Comparison of ENCODE assay signal across 10 cellular contexts in genomic region chr18:23077493-23078256, GRCh38. TPM values are rescaled to one million over a fixed set of nuclear protein-coding genes. Genes with fewer than 3 reads are reported as not detected.
A peak's percentile ranks its signal among the peaks of the same experiment; 100 is the strongest.
DNase-seq lines count a peak whose midpoint lies in the region; ATAC-seq and TF ChIP-seq lines count a peak whose summit lies in the region.
"Had no signal": no experiment of that assay in that cellular context is flagged by ENCODE, and none has a peak within 500 bp of the region (broad histone marks: within the 10 kb centered on the region; RNA-seq: fewer than 3 reads in every experiment).

No MANE protein-coding gene starts in this region.

- H3K4me1 ChIP-seq in cardiac muscle cell (ENCODE audit: low read depth) (no peaks in the 10 kb centered on the region), heart left ventricle (peaks cover 0 to 23% (median 0%) of the 10 kb centered on the region in 12 donors), PC-3 (ENCODE audit: insufficient read depth, low read length) (peaks cover 13% of the 10 kb centered on the region), foreskin keratinocyte (no peaks in the 10 kb centered on the region)

- no peaks in the 10 kb centered on the region for H3K79me2 ChIP-seq in PC-3 (ENCODE audit: low read length)

- no peaks in the 10 kb centered on the region for H4K20me1 ChIP-seq in PC-3 (ENCODE audit: low read length)

- no peak for TF ChIP-seq POLR2A in heart left ventricle (IDR thresholded peaks at IDR 0.05)

- H3K9me3 ChIP-seq in cardiac muscle cell (ENCODE audit: low read depth): no peaks in the 10 kb centered on the region
- no peaks in the 10 kb centered on the region for H3K9me3 ChIP-seq in heart left ventricle
- H3K9me3 ChIP-seq in PC-3 (ENCODE audit: low read length): no peaks in the 10 kb centered on the region

- DNase-seq in cardiac muscle cell (ENCODE audit: low read depth in 1 of 2, low spot score in 1 of 2) (peak; percentile 9 to 29), heart left ventricle (no peak), PC-3 (peak; percentile 60), foreskin keratinocyte (peak in 1 of 2 donors; percentile 12), ureter (ENCODE audit: low spot score) (peak; percentile 58)
- DNase-seq: activated naive CD8-positive, alpha-beta T cell treated with anti-CD3 and anti-CD28 coated beads, Interleukin-2, amount 50 U/mL, for 24 hours had no signal

- CTCF ChIA-PET in PC-3 (lab: Charles Lee): interaction anchor here (0.5 to 1.2 kb wide), 5 partner anchors 23 to 226 kb away, joined by 3 to 11 read pairs (median 3); no protein-coding TSS in a partner anchor

- TF ChIP-seq CTCF in cardiac muscle cell (IDR thresholded peaks at IDR 0.05; ENCODE audit: low read depth, low read length) (peak; percentile 23), heart left ventricle (IDR thresholded peaks at IDR 0.05) (peak in 1 of 12 donors; percentile 7), PC-3 (conservative IDR thresholded peaks at IDR 0.05; ENCODE audit: low read depth, low read length) (peak; percentile 68), foreskin keratinocyte (conservative IDR thresholded peaks at IDR 0.05) (peak; percentile 58)

- no peak overlapping the region for H3K9ac ChIP-seq in PC-3 (ENCODE audit: low read length)

- intact Hi-C loops in heart left ventricle (cut with DNase I): no loop called here
- intact Hi-C loops in PC-3 (cut with micrococcal nuclease): loop anchor here (1.0 to 5.0 kb wide), 5 partner anchors 40 to 335 kb away; no protein-coding TSS in a partner anchor

- no peaks in the 10 kb centered on the region for H3F3A ChIP-seq in PC-3 (ENCODE audit: low read length, unreplicated experiment)

- POLR2A ChIA-PET in PC-3 (lab: Charles Lee; ENCODE audit: unreplicated experiment): interaction anchor here (0.5 to 0.6 kb wide), 2 partner anchors 22 to 32 kb away, joined by 3 to 4 read pairs; no protein-coding TSS in a partner anchor

- H3K4me3 ChIP-seq in cardiac muscle cell: no peak overlapping the region
- H3K4me3 ChIP-seq in heart left ventricle: no peak overlapping the region
- H3K4me3 ChIP-seq in PC-3 (ENCODE audit: low read length): no peak overlapping the region

- H3K36me3 ChIP-seq in cardiac muscle cell (no peaks in the 10 kb centered on the region), heart left ventricle (no peaks in the 10 kb centered on the region), PC-3 (ENCODE audit: low read depth, low read length) (no peaks in the 10 kb centered on the region)

- no peak overlapping the region for H3K4me2 ChIP-seq in PC-3 (ENCODE audit: low read length)

- H3K27me3 ChIP-seq in cardiac muscle cell (no peaks in the 10 kb centered on the region), heart left ventricle (no peaks in the 10 kb centered on the region), PC-3 (ENCODE audit: low read length) (no peaks in the 10 kb centered on the region), foreskin keratinocyte (no peaks in the 10 kb centered on the region)

- no peak for ATAC-seq in heart left ventricle
- ATAC-seq in PC-3: peak; percentile 94
- no peak for ATAC-seq in foreskin keratinocyte
- no peak for ATAC-seq in GM21723 (IDR thresholded peaks at IDR 0.05; ENCODE audit: unreplicated experiment)
- no peak for ATAC-seq in GM19328 (IDR thresholded peaks at IDR 0.05; ENCODE audit: unreplicated experiment)
- ATAC-seq in GM21717 (IDR thresholded peaks at IDR 0.05; ENCODE audit: unreplicated experiment): no peak
- ATAC-seq: activated naive CD8-positive, alpha-beta T cell treated with anti-CD3 and anti-CD28 coated beads, Interleukin-2, amount 50 U/mL, for 24 hours; Right ventricle myocardium inferior had no signal

- H3K27ac ChIP-seq in cardiac muscle cell (no peak overlapping the region), heart left ventricle (peak overlapping the region in 1 of 12 donors; percentile 84), PC-3 (ENCODE audit: low read length) (0 out of 2 replicates have a peak overlapping the region, but pooled peaks have one; percentile 2), foreskin keratinocyte (no peak overlapping the region)

- BruUV-seq in PC-3 (replicated peaks; lab: Mats Ljungman, UMichigan): no TSS peak

- whole genome bisulfite sequencing in heart left ventricle, 4 donors: 84 to 96% (median 89%) methylated on average over 6 of the region's 6 CpGs

- H3K9me2 ChIP-seq in PC-3 (replicated peaks; ENCODE audit: low read length): no peaks in the 10 kb centered on the region

- H2AFZ ChIP-seq in PC-3 (ENCODE audit: low read length): peak overlapping the region; percentile 23

RNA-seq across cellular contexts. Expression of gene CABLES1, which starts 57.6 kb away (rescaled TPM):
- total RNA-seq in cardiac muscle cell (3.8 and 4.9 TPM in 2 replicates), heart left ventricle (1 to 10 TPM in 7 of 9 donors, under 1 TPM in 2; 0.28 to 7.2 (median 2.3) TPM), PC-3 (2014; rRNA removed) (18.6 and 20.5 TPM in 2 replicates), foreskin keratinocyte (0.24 and 0.35 TPM in 2 replicates), ureter (8.1 TPM)
- polyA plus RNA-seq in cardiac muscle cell (4.1 and 8.3 TPM in 2 replicates), heart left ventricle (1 to 10 TPM in 1 of 2 donors, under 1 TPM in 1; 0.88 to 1.5 TPM), foreskin keratinocyte (0.09 and 0.39 TPM in 2 replicates)

Comparison
In these comparisons a context has a peak if more than half of its experiments do, and no peak if none do; other contexts are left out.
1. DNase-seq: peak in cardiac muscle cell (2 of 2), PC-3 (single experiment) and ureter (single experiment); none in heart left ventricle (0 of 5).